Comparison of ENCODE assay signal across 19 cellular contexts in genomic region chr10:116465541-116465940, GRCh38. TPM values are rescaled to one million over a fixed set of nuclear protein-coding genes. Genes with fewer than 3 reads are reported as not detected.
"Had no signal": no experiment of that assay in that cellular context is flagged by ENCODE, and none has a peak within 500 bp of the region (broad histone marks: within the 10 kb centered on the region; RNA-seq: fewer than 3 reads in every experiment).

No MANE protein-coding gene starts in this region.

- H3K27me3 Mint-ChIP-seq: activated B cell treated with CpG ODN at 0.5 μM for 24 hours; activated CD4-positive, alpha-beta T cell treated with anti-CD3 and anti-CD28 coated beads, Interleukin-2, amount 10 ng/mL, durations not matched to agents 7 days and 5 days; progenitor cell of endocrine pancreas; stimulated activated memory B cell treated with anti-CD40 and anti-IgM and Interleukin-4, amounts not matched to agents 10 μg/mL and 1 μg/mL and 100 μg/mL, for 72 hours had no signal

- H3K4me1 Mint-ChIP-seq: activated B cell treated with CpG ODN at 0.5 μM for 24 hours; activated CD4-positive, alpha-beta T cell treated with anti-CD3 and anti-CD28 coated beads, Interleukin-2, amount 10 ng/mL, durations not matched to agents 7 days and 5 days; immature natural killer cell; nephron; stimulated activated memory B cell treated with anti-CD40 and anti-IgM and Interleukin-4, amounts not matched to agents 10 μg/mL and 1 μg/mL and 100 μg/mL, for 72 hours had no signal

- H3K27ac Mint-ChIP-seq: activated B cell treated with CpG ODN at 0.5 μM for 24 hours; activated CD4-positive, alpha-beta T cell treated with anti-CD3 and anti-CD28 coated beads, Interleukin-2, amount 10 ng/mL, durations not matched to agents 7 days and 5 days; immature natural killer cell; nephron; progenitor cell of endocrine pancreas; stimulated activated memory B cell treated with anti-CD40 and anti-IgM and Interleukin-4, amounts not matched to agents 10 μg/mL and 1 μg/mL and 100 μg/mL, for 72 hours had no signal

- DNase-seq: activated B cell treated with CpG ODN at 0.5 μM for 24 hours; activated CD4-positive, alpha-beta T cell treated with anti-CD3 and anti-CD28 coated beads, Interleukin-2, amount 10 ng/mL, durations not matched to agents 7 days and 5 days; activated naive CD4-positive, alpha-beta T cell treated with Interleukin-2 at 50 U/mL for 16 hours; activated T-cell treated with anti-CD3 and anti-CD28 coated beads for 4 hours; anterior cingulate cortex; brain microvascular endothelial cell; cerebellar nuclear complex; effector memory CD4-positive, alpha-beta T cell; head of caudate nucleus; immature natural killer cell; mesenchymal stem cell; stimulated activated CD4-positive, alpha-beta T cell treated with anti-CD3 and anti-CD28 coated beads, Interleukin-2, amount 100 ng/mL, for 48 hours; thyroid gland had no signal

- H3K9me3 Mint-ChIP-seq: activated B cell treated with CpG ODN at 0.5 μM for 24 hours; activated CD4-positive, alpha-beta T cell treated with anti-CD3 and anti-CD28 coated beads, Interleukin-2, amount 10 ng/mL, durations not matched to agents 7 days and 5 days; nephron had no signal

- H3K4me3 Mint-ChIP-seq: activated B cell treated with CpG ODN at 0.5 μM for 24 hours; activated CD4-positive, alpha-beta T cell treated with anti-CD3 and anti-CD28 coated beads, Interleukin-2, amount 10 ng/mL, durations not matched to agents 7 days and 5 days; immature natural killer cell; nephron; stimulated activated memory B cell treated with anti-CD40 and anti-IgM and Interleukin-4, amounts not matched to agents 10 μg/mL and 1 μg/mL and 100 μg/mL, for 72 hours had no signal

- H3K36me3 ChIP-seq: brain microvascular endothelial cell, right atrium auricular region, thyroid gland had no signal

- H3K4me3 ChIP-seq: right atrium auricular region, thyroid gland had no signal

- H3K4me1 ChIP-seq: right atrium auricular region, thyroid gland had no signal

- H3K9me3 ChIP-seq: right atrium auricular region, thyroid gland had no signal

- H3K36me3 Mint-ChIP-seq: immature natural killer cell; stimulated activated memory B cell treated with anti-CD40 and anti-IgM and Interleukin-4, amounts not matched to agents 10 μg/mL and 1 μg/mL and 100 μg/mL, for 72 hours had no signal

RNA-seq across cellular contexts. Expression of gene PNLIPRP3, which starts 37.9 kb away (rescaled TPM):
- total RNA-seq: activated B cell treated with CpG ODN at 0.5 μM for 24 hours; activated CD4-positive, alpha-beta T cell treated with anti-CD3 and anti-CD28 coated beads, Interleukin-2, amount 10 ng/mL, durations not matched to agents 7 days and 5 days; frontal cortex; liver; progenitor cell of endocrine pancreas; right atrium auricular region had no signal
- polyA plus RNA-seq: immature natural killer cell, liver had no signal
